In the genomic region with DNA sequence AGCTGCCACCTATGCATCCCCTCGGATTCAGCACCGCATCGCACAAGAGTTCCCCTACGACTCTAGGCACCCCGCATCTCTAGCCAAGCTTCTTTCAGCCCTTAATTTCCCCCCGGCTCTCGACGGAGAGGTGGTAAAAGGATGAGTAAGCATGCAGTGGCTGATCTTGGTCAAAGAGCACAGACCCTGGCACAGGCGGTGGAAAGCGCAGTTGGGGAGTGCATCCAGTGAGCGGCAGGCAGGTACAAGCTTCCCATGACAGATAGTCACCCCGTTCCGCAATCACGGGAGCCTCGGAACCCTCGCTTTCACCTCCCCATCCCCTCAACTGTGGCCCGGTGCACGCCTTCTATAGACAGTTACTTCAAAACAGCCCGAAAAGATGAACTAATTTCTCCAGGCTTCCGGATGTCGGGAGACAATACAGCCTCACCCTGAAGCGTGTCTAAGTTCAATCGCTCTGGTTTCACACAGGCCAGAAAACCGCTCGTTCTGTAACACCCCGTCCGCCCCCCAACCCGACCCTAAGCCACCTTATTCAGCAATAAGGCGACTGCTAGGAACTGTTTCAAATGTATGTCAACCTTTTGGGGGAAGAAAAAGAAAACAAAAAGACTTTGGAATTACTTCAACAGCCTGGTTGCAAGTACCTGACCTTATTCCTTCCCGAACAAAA, we compare ENCODE assay signal across 9 cellular contexts. TPM values are rescaled to one million over a fixed set of nuclear protein-coding genes. Genes with fewer than 3 reads are reported as not detected.
DNase-seq lines count a peak whose midpoint lies in the region; ATAC-seq, FAIRE-seq and TF ChIP-seq lines count a peak whose summit lies in the region.
"Had no signal": no experiment of that assay in that cellular context is flagged by ENCODE, and none has a peak within 500 bp of the region (broad histone marks: within the 10 kb centered on the region; RNA-seq: fewer than 3 reads in every experiment).

No MANE protein-coding gene starts in this region.

- H2AK5ac ChIP-seq in H1 (ENCODE audit: low read depth, low read length), result no peak overlapping the region

- no peak overlapping the region for H4K8ac ChIP-seq in H1 (ENCODE audit: extremely low read depth, insufficient read depth, low read length)

- CTCF ChIA-PET in H1 (lab: Charles Lee; ENCODE audit: partially characterized antibody), result interaction anchor here (0.6 to 1.2 kb wide), 4 partner anchors 9 to 257 kb away, joined by 3 to 6 read pairs (median 4); no protein-coding TSS in a partner anchor

- peak; percentile 19 for ATAC-seq in mucosa of descending colon
- no peak for ATAC-seq in HG03175 (IDR thresholded peaks at IDR 0.05; ENCODE audit: unreplicated experiment)

- POLR2A ChIA-PET in H1 (lab: Charles Lee; ENCODE audit: partially characterized antibody), result interaction anchor here (0.6 to 6.3 kb wide), 7 partner anchors 12 to 113 kb away, joined by 3 to 42 read pairs (median 5); no protein-coding TSS in a partner anchor

- no peak overlapping the region for H3K14ac ChIP-seq in H1 (ENCODE audit: insufficient read length)

- no peak overlapping the region for H2BK15ac ChIP-seq in H1 (ENCODE audit: low read length)

- peak; percentile 4 to 15; a peak in 1 of 4 replicates for TF ChIP-seq RAD21 in H1 (IDR thresholded peaks at IDR 0.05 in 1 of 2, conservative IDR thresholded peaks at IDR 0.05 in 1 of 2; ENCODE audit: low read depth in 2 of 2, low read length in 2 of 2)

- no peak overlapping the region for H4K5ac ChIP-seq in H1 (ENCODE audit: insufficient read length, low read depth, low read length)

- no peak overlapping the region for H2BK20ac ChIP-seq in H1 (ENCODE audit: low read length)

- H3K9me3 ChIP-seq in Loucy (ENCODE audit: insufficient read depth, low read depth, low read length) (no peaks in the 10 kb centered on the region), H1 (ENCODE audit: insufficient read depth in 2 of 2, low read depth in 1 of 2, low read length in 1 of 2) (peaks cover 0 to 2% of the 10 kb centered on the region in 2 experiments; a peak in 1 of 4 replicates), mucosa of descending colon (no peaks in the 10 kb centered on the region)

- TF ChIP-seq CTCF in Loucy (conservative IDR thresholded peaks at IDR 0.05; ENCODE audit: low read length) (no peak), H1 (IDR thresholded peaks at IDR 0.05; ENCODE audit: control extremely low read depth in 1 of 3, insufficient read depth in 1 of 3, low read depth in 1 of 3, low read length in 3 of 3) (no peak), mucosa of descending colon (IDR thresholded peaks at IDR 0.05) (no peak)

- H3K18ac ChIP-seq in H1 (ENCODE audit: extremely low read depth, low read length), result no peak overlapping the region

- H3K4me1 ChIP-seq in Loucy (ENCODE audit: insufficient read depth, low read length, poor library complexity, severe bottlenecking), result peaks cover 35% of the 10 kb centered on the region
- peaks cover 2 to 14% (median 6%) of the 10 kb centered on the region in 4 experiments; a peak in 4 of 7 replicates for H3K4me1 ChIP-seq in H1 (replicated peaks in 1 of 4; ENCODE audit: control insufficient read depth in 3 of 4, insufficient read depth in 4 of 4, low read length in 3 of 4)
- H3K4me1 ChIP-seq in mucosa of descending colon (ENCODE audit: low read depth), result peaks cover 10% of the 10 kb centered on the region

- no peak overlapping the region for H2AFZ ChIP-seq in Loucy (ENCODE audit: low read length)
- no peak overlapping the region for H2AFZ ChIP-seq in H1 (ENCODE audit: low read length)

- H4K20me1 ChIP-seq in Loucy (ENCODE audit: insufficient read depth, low read length, poor library complexity, severe bottlenecking), result peaks cover 57% of the 10 kb centered on the region
- peaks cover 24 to 29% of the 10 kb centered on the region in 2 experiments for H4K20me1 ChIP-seq in H1 (replicated peaks in 1 of 2; ENCODE audit: control insufficient read depth in 1 of 2, insufficient read depth in 2 of 2, low read length in 2 of 2)

- no peaks in the 10 kb centered on the region for H3F3A ChIP-seq in Loucy (ENCODE audit: low read depth)

- H2BK5ac ChIP-seq in H1 (ENCODE audit: low read depth, low read length), result no peak overlapping the region; the same call in 1 of the 2 replicates

- intact Hi-C loops in mucosa of descending colon (cut with DNase I, micrococcal nuclease), result loop anchor here in 1 of 2 donors (10.0 kb wide), 1 partner anchor 53 kb away; no protein-coding TSS in a partner anchor

- no peak overlapping the region for H4K91ac ChIP-seq in H1 (replicated peaks; ENCODE audit: insufficient read length, low read length)

- WGBS in H1 (ENCODE audit: extremely low coverage in 1 of 2, insufficient coverage in 1 of 2, insufficient read length in 1 of 2, insufficient replicate concordance in 2 of 2, low coverage in 1 of 2, low lambda C conversion rate in 2 of 2, missing lambda C conversion rate in 1 of 2), 2 experiments, result 4% methylated on average over 30 of the region's 30 CpGs; no CpG with 5 or more reads in 1 of the 2 experiments

- peaks cover 11% of the 10 kb centered on the region for H3K23me2 ChIP-seq in H1 (ENCODE audit: low read depth, low read length)

- H3K4ac ChIP-seq in H1 (replicated peaks; ENCODE audit: insufficient read length, low read depth, low read length), result no peak overlapping the region

- no peak for TF ChIP-seq EP300 in H1 (IDR thresholded peaks at IDR 0.05; ENCODE audit: borderline replicate concordance in 1 of 2, low read depth in 2 of 2, low read length in 2 of 2)

- no peak overlapping the region for H3K23ac ChIP-seq in H1 (ENCODE audit: insufficient read length)

- no peaks in the 10 kb centered on the region for H3K9me2 ChIP-seq in Loucy (replicated peaks; ENCODE audit: low read depth, low read length)

- H3K79me1 ChIP-seq in H1 (ENCODE audit: low read depth, low read length), result peaks cover 5% of the 10 kb centered on the region

- TF ChIP-seq POLR2A in H1 (IDR thresholded peaks at IDR 0.05; ENCODE audit: control extremely low read depth in 1 of 2, low read depth in 2 of 2, low read length in 2 of 2), result peak in 1 of 2 experiments; percentile 68; a peak in 1 of 3 replicates

- no peaks in the 10 kb centered on the region for H3K27me3 ChIP-seq in Loucy (ENCODE audit: insufficient read depth, low read length, poor library complexity, severe bottlenecking)
- peaks cover 0 to 5% (median 4%) of the 10 kb centered on the region in 4 experiments; a peak in 2 of 7 replicates for H3K27me3 ChIP-seq in H1 (replicated peaks in 1 of 4; ENCODE audit: control insufficient read depth in 3 of 4, extremely low read depth in 1 of 4, insufficient read depth in 3 of 4, low read length in 3 of 4)

- DNase-seq in COR-L47 (lab: John Stamatoyannopoulos, UW) (peak; percentile 21), H1 (ENCODE audit: low read depth in 1 of 2, low spot score in 2 of 2) (no peak), mucosa of descending colon (peak; percentile 57 to 76 (median 70)), NCI-H1048 (lab: John Stamatoyannopoulos, UW) (no peak)
- DNase-seq in activated CD8-positive, alpha-beta memory T cell treated with anti-CD3 and anti-CD28 coated beads for 1 hour (ENCODE audit: extremely low read depth in 1 of 2, low read depth in 1 of 2), result peak; percentile 25 to 30
- peak; percentile 27 to 28 for DNase-seq in stimulated activated CD8-positive, alpha-beta memory T cell treated with anti-CD3 and anti-CD28 coated beads, Interleukin-4, amount 100 ng/mL, for 4 hours (ENCODE audit: low read depth in 2 of 2, low spot score in 1 of 2)

- H3K36me3 ChIP-seq in Loucy (ENCODE audit: insufficient read depth, low read length) (no peaks in the 10 kb centered on the region), H1 (ENCODE audit: control insufficient read depth in 2 of 4, insufficient read depth in 4 of 4, low read length in 3 of 4) (no peaks in the 10 kb centered on the region), mucosa of descending colon (ENCODE audit: low read depth) (no peaks in the 10 kb centered on the region)

- 0 out of 2 replicates have a peak overlapping the region, but pooled peaks have one; percentile 19 for H2BK12ac ChIP-seq in H1 (ENCODE audit: low read depth, low read length)

- no peak overlapping the region for H3K27ac ChIP-seq in H1 (ENCODE audit: low read depth, low read length)

- peak overlapping the region; percentile 98 for H3K4me2 ChIP-seq in Loucy (ENCODE audit: low read depth, low read length, poor library complexity, severe bottlenecking)
- peak overlapping the region; percentile 91 to 92 for H3K4me2 ChIP-seq in H1 (ENCODE audit: insufficient read depth in 1 of 2, low read depth in 2 of 2, low read length in 2 of 2)

- no peak overlapping the region for H3K56ac ChIP-seq in H1 (replicated peaks; ENCODE audit: insufficient read length, low read depth, low read length)

- H2BK120ac ChIP-seq in H1 (replicated peaks; ENCODE audit: low read depth, low read length), result no peak overlapping the region

- H3K9ac ChIP-seq in Loucy (ENCODE audit: low read depth, low read length, poor library complexity, severe bottlenecking) (peak overlapping the region; percentile 93), H1 (replicated peaks in 1 of 4; ENCODE audit: extremely low read depth in 1 of 4, low read depth in 3 of 4, low read length in 3 of 4) (peak overlapping the region; percentile 86 to 99 (median 95))

- H3K4me3 ChIP-seq in Loucy (ENCODE audit: low read length, poor library complexity, severe bottlenecking), result peak overlapping the region; percentile 95
- H3K4me3 ChIP-seq in H1 (ENCODE audit: extremely low read depth in 1 of 4, insufficient read depth in 2 of 4, low read depth in 3 of 4, low read length in 4 of 4), result peak overlapping the region; percentile 96 to 98 (median 97)
- H3K4me3 ChIP-seq in mucosa of descending colon, result peak overlapping the region; percentile 84

- peaks cover 61% of the 10 kb centered on the region for H3K79me2 ChIP-seq in Loucy (ENCODE audit: insufficient read depth, low read length)
- peaks cover 41 to 58% of the 10 kb centered on the region in 2 experiments for H3K79me2 ChIP-seq in H1 (ENCODE audit: control insufficient read depth in 1 of 2, insufficient read depth in 2 of 2, low read length in 2 of 2)

- FAIRE-seq in H1 (lab: Jason Lieb, UNC), result no peak
- FAIRE-seq: TTC549 had no signal

TF ChIP-seq in H1, 55 proteins besides CTCF, POLR2A, EP300 and RAD21 (continues in another document):
- TF ChIP-seq RBBP5 (IDR thresholded peaks at IDR 0.05; ENCODE audit: borderline replicate concordance, low read depth, low read length), result no peak
- peak; percentile 30; the same call in 1 of the 2 replicates for TF ChIP-seq TAF1 (IDR thresholded peaks at IDR 0.05; ENCODE audit: low read depth, low read length)
- TF ChIP-seq EGR1 (IDR thresholded peaks at IDR 0.05; ENCODE audit: borderline replicate concordance, low read depth, low read length), result no peak

RNA-seq across cellular contexts. Expression of a gene that starts 1.5 kb away (rescaled TPM):
- 119 and 132 TPM in 2 replicates for total RNA-seq in H1 (2021; fragmentation: NEBNext Ultra II Directional; extraction: Animal tissue kit (Norgen Biotek cat#: 25700))
- 50.4 and 60.8 TPM in 2 replicates for polyA plus RNA-seq in H1 (2011; rRNA removed)
- 71.9 TPM for polyA plus RNA-seq in H1 (2011; cell fraction: cytosol; rRNA removed)
- polyA plus RNA-seq in H1 (2011; cell fraction: nucleus; rRNA removed), result 21.8 TPM
- 65.1 to 143 TPM (median 74.3 TPM) in 4 replicates for polyA plus RNA-seq in H1 (2012, experiment 1 of 2)
- 46.4 TPM for polyA plus RNA-seq in H1 (2012, experiment 2 of 2)
- polyA plus RNA-seq in H1 (2013, experiment 1 of 2), result 69.6 TPM
- polyA plus RNA-seq in H1 (2013, experiment 2 of 2), result 78.9 TPM
- polyA minus RNA-seq in H1 (2011; rRNA and poly(A)+ RNA removed), result 15.4 and 18.7 TPM in 2 replicates
- polyA minus RNA-seq in H1 (2011; cell fraction: cytosol; rRNA and poly(A)+ RNA removed), result 37.4 TPM
- 26.2 TPM for polyA minus RNA-seq in H1 (2011; cell fraction: nucleus; rRNA and poly(A)+ RNA removed)
- 100 to 1,000 TPM in 1 of 3 donors, 10 to 100 TPM in 2; 40.3 to 114 (median 73.5) TPM for total RNA-seq in mucosa of descending colon

Comparison
In these comparisons a context has a peak if more than half of its experiments do, and no peak if none do; other contexts are left out.
1. DNase-seq: peak in COR-L47 (single experiment), activated CD8-positive, alpha-beta memory T cell treated with anti-CD3 and anti-CD28 coated beads for 1 hour (2 of 2), mucosa of descending colon (3 of 3) and stimulated activated CD8-positive, alpha-beta memory T cell treated with anti-CD3 and anti-CD28 coated beads, Interleukin-4, amount 100 ng/mL, for 4 hours (2 of 2); none in H1 (0 of 2) and NCI-H1048 (single experiment).
2. Peak in every context shown above with its lines, with median percentiles within 50 percentile points of each other: H3K4me3 ChIP-seq.